ENCODE assay signal across 9 cellular contexts in genomic region chr22:20027966-20028854, GRCh38. TPM values are rescaled to one million over a fixed set of nuclear protein-coding genes. Genes with fewer than 3 reads are reported as not detected.
DNase-seq lines count a peak whose midpoint lies in the region; ATAC-seq and TF ChIP-seq lines count a peak whose summit lies in the region.
"Had no signal": no experiment of that assay in that cellular context is flagged by ENCODE, and none has a peak within 500 bp of the region (broad histone marks: within the 10 kb centered on the region; RNA-seq: fewer than 3 reads in every experiment).

No MANE protein-coding gene starts in this region.

- intact Hi-C loops in right cardiac atrium (cut with DNase I) = loop anchor here in 1 of 4 donors (5.0 kb wide), 1 partner anchor 54 kb away; the partner anchor contains the start of gene DGCR8

- H3K27me3 ChIP-seq in right cardiac atrium (ENCODE audit: control insufficient read depth, insufficient read depth) = no peaks in the 10 kb centered on the region
- H3K27me3 ChIP-seq: MG63 had no signal

- no peaks in the 10 kb centered on the region for H3K9me3 ChIP-seq in right cardiac atrium (ENCODE audit: control insufficient read depth, low read length)
- H3K9me3 ChIP-seq: MG63 had no signal

- H3K4me3 ChIP-seq in AG09309 (ENCODE audit: control insufficient read depth, low read depth, low read length) = no peak overlapping the region
- H3K4me3 ChIP-seq in right cardiac atrium (ENCODE audit: low read length) = no peak overlapping the region
- H3K4me3 ChIP-seq: MG63 had no signal

- peaks cover 25% of the 10 kb centered on the region for H3K4me1 ChIP-seq in right cardiac atrium (ENCODE audit: control insufficient read depth, insufficient read depth, low read length)

- H3K27ac ChIP-seq in right cardiac atrium (ENCODE audit: low read length) = no peak overlapping the region

- WGBS in right cardiac atrium = 87% methylated on average over 12 of the region's 12 CpGs

- DNase-seq in AG09309 (ENCODE audit: low read depth) (no peak), ELR (ENCODE audit: low read depth) (peak; percentile 57), SK-MEL-5 (ENCODE audit: low read depth, low spot score) (peak; percentile 52), right cardiac atrium (peak in 2 of 3 donors; percentile 14 to 23), NCI-H2107 (lab: John Stamatoyannopoulos, UW) (no peak), midbrain (lab: John Stamatoyannopoulos, UW) (no peak), NCI-H2081 (lab: John Stamatoyannopoulos, UW) (no peak)
- DNase-seq: MG63 had no signal

- ATAC-seq in right cardiac atrium (no peak), HG02610 (IDR thresholded peaks at IDR 0.05; ENCODE audit: unreplicated experiment) (no peak)

- in situ Hi-C loops in SK-MEL-5 (cut with HindIII; ENCODE audit: low pct_unique_long_range_greater_than_20kb, low sequenced_read_pairs) = no loop called here

- peak; percentile 41 for TF ChIP-seq CTCF in AG09309 (IDR thresholded peaks at IDR 0.05; ENCODE audit: control insufficient read depth, insufficient read depth, low read depth, low read length, missing control alignments)

RNA-seq across cellular contexts. Expression of gene TANGO2, which starts 7.3 kb away (rescaled TPM):
- 68.3 and 70.0 TPM in 2 replicates for total RNA-seq in SK-MEL-5 (2014; rRNA removed; shearing (Covaris generic))
- polyA plus RNA-seq in SK-MEL-5 (2015; cell fraction: cytosol; rRNA removed) = 78.2 and 85.2 TPM in 2 replicates
- 68.0 and 80.2 TPM in 2 replicates for polyA plus RNA-seq in SK-MEL-5 (2015; cell fraction: nucleus; rRNA removed)
- 10 to 100 TPM; 61.1 to 70.4 (median 67.3) TPM for total RNA-seq in right cardiac atrium
- 64.9 TPM for polyA plus RNA-seq in right cardiac atrium

RNA-seq across cellular contexts. Expression of gene ARVCF, which starts 11.6 kb away (rescaled TPM):
- 4.9 and 5.4 TPM in 2 replicates for total RNA-seq in SK-MEL-5 (2014; rRNA removed; shearing (Covaris generic))
- polyA plus RNA-seq in SK-MEL-5 (2015; cell fraction: cytosol; rRNA removed) = 3.8 and 4.1 TPM in 2 replicates
- 43.0 and 46.9 TPM in 2 replicates for polyA plus RNA-seq in SK-MEL-5 (2015; cell fraction: nucleus; rRNA removed)
- 10 to 100 TPM; 11.1 to 27.4 (median 18.4) TPM for total RNA-seq in right cardiac atrium
- 21.7 TPM for polyA plus RNA-seq in right cardiac atrium

RNA-seq across cellular contexts. Expression of gene DGCR8, which starts 51.8 kb away (rescaled TPM):
- 12.4 and 18.2 TPM in 2 replicates for total RNA-seq in SK-MEL-5 (2014; rRNA removed; shearing (Covaris generic))
- polyA plus RNA-seq in SK-MEL-5 (2015; cell fraction: cytosol; rRNA removed) = 12.8 and 20.1 TPM in 2 replicates
- polyA plus RNA-seq in SK-MEL-5 (2015; cell fraction: nucleus; rRNA removed) = 119 and 137 TPM in 2 replicates
- total RNA-seq in right cardiac atrium = 10 to 100 TPM; 15.5 to 18.6 (median 17.0) TPM
- 11.2 TPM for polyA plus RNA-seq in right cardiac atrium

Comparison
In these comparisons a context has a peak if more than half of its experiments do, and no peak if none do; other contexts are left out.
1. DNase-seq: peak in ELR (single experiment), SK-MEL-5 (single experiment) and right cardiac atrium (2 of 3); none in AG09309 (single experiment), NCI-H2107 (single experiment), midbrain (single experiment) and NCI-H2081 (0 of 2).